1 cellular context compared by ENCODE assay signal in the genomic region with DNA sequence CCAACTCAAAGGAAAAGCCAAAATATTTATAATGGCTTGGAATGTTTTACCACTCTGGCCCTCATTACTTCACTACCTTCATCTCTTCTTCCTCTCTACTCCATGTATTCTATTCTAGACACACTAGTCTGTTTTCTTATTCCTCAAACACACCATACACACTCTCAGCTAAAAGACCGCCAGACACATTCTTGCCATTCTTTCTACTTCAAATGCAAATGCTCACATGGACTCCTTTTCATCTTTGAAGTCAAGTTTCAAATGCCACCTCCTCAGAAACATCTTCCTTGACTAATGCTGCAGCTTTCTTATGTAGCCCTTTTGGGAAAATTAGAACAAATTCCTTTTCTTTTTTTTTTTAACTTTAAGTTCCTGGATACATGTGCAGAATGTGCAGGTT.
TF ChIP-seq lines count a peak whose summit lies in the region.

No MANE protein-coding gene starts in this region.

TF ChIP-seq in GM23338, 12 proteins besides CTCF, POLR2A, EP300 and RAD21 (continued from another document):
- TF ChIP-seq, protein P1, sequence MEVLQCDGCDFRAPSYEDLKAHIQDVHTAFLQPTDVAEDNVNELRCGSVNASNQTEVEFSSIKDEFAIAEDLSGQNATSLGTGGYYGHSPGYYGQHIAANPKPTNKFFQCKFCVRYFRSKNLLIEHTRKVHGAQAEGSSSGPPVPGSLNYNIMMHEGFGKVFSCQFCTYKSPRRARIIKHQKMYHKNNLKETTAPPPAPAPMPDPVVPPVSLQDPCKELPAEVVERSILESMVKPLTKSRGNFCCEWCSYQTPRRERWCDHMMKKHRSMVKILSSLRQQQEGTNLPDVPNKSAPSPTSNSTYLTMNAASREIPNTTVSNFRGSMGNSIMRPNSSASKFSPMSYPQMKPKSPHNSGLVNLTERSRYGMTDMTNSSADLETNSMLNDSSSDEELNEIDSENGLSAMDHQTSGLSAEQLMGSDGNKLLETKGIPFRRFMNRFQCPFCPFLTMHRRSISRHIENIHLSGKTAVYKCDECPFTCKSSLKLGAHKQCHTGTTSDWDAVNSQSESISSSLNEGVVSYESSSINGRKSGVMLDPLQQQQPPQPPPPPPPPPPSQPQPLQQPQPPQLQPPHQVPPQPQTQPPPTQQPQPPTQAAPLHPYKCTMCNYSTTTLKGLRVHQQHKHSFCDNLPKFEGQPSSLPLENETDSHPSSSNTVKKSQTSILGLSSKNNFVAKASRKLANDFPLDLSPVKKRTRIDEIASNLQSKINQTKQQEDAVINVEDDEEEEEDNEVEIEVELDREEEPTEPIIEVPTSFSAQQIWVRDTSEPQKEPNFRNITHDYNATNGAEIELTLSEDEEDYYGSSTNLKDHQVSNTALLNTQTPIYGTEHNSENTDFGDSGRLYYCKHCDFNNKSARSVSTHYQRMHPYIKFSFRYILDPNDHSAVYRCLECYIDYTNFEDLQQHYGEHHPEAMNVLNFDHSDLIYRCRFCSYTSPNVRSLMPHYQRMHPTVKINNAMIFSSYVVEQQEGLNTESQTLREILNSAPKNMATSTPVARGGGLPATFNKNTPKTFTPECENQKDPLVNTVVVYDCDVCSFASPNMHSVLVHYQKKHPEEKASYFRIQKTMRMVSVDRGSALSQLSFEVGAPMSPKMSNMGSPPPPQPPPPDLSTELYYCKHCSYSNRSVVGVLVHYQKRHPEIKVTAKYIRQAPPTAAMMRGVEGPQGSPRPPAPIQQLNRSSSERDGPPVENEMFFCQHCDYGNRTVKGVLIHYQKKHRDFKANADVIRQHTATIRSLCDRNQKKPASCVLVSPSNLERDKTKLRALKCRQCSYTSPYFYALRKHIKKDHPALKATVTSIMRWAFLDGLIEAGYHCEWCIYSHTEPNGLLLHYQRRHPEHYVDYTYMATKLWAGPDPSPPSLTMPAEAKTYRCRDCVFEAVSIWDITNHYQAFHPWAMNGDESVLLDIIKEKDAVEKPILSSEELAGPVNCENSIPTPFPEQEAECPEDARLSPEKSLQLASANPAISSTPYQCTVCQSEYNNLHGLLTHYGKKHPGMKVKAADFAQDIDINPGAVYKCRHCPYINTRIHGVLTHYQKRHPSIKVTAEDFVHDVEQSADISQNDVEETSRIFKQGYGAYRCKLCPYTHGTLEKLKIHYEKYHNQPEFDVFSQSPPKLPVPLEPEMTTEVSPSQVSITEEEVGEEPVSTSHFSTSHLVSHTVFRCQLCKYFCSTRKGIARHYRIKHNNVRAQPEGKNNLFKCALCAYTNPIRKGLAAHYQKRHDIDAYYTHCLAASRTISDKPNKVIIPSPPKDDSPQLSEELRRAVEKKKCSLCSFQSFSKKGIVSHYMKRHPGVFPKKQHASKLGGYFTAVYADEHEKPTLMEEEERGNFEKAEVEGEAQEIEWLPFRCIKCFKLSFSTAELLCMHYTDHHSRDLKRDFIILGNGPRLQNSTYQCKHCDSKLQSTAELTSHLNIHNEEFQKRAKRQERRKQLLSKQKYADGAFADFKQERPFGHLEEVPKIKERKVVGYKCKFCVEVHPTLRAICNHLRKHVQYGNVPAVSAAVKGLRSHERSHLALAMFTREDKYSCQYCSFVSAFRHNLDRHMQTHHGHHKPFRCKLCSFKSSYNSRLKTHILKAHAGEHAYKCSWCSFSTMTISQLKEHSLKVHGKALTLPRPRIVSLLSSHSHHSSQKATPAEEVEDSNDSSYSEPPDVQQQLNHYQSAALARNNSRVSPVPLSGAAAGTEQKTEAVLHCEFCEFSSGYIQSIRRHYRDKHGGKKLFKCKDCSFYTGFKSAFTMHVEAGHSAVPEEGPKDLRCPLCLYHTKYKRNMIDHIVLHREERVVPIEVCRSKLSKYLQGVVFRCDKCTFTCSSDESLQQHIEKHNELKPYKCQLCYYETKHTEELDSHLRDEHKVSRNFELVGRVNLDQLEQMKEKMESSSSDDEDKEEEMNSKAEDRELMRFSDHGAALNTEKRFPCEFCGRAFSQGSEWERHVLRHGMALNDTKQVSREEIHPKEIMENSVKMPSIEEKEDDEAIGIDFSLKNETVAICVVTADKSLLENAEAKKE (CRISPR knock-in tag; IDR thresholded peaks at IDR 0.05), result peak; percentile 40; the same call in 1 of the 2 replicates
